In genomic region chr12:105855691-105856405, GRCh38 we compare ENCODE assay signal across 21 cellular contexts.
"Had no signal": no experiment of that assay in that cellular context is flagged by ENCODE, and none has a peak within 500 bp of the region (broad histone marks: within the 10 kb centered on the region; RNA-seq: fewer than 3 reads in every experiment).

No MANE protein-coding gene starts in this region.

- H3K4me1 Mint-ChIP-seq: activated CD4-positive, alpha-beta memory T cell treated with anti-CD3 and anti-CD28 coated beads, Interleukin-2, amount 10 ng/mL, durations not matched to agents 7 days and 5 days; activated naive CD8-positive, alpha-beta T cell treated with anti-CD3 and anti-CD28 coated beads, Interleukin-2, amount 50 U/mL, for 24 hours; brain; naive thymus-derived CD8-positive, alpha-beta T cell; stimulated activated effector memory CD8-positive, alpha-beta T cell treated with anti-CD3 and anti-CD28 coated beads, Interleukin-12 subunit alpha, Interleukin-12 subunit beta, amount 100 ng/mL, for 72 hours; stimulated activated naive CD8-positive, alpha-beta T cell treated with anti-CD3 and anti-CD28 coated beads, Interleukin-15, amount 100 ng/mL, for 72 hours; T-helper 17 cell had no signal

- H3K4me3 ChIP-seq: colonic mucosa, dorsolateral prefrontal cortex, esophagus muscularis mucosa, transverse colon had no signal

- H3K27me3 ChIP-seq: colonic mucosa, dorsolateral prefrontal cortex, esophagus muscularis mucosa, transverse colon had no signal

- H3K9me3 Mint-ChIP-seq: activated T-helper 1 cell treated with anti-CD3 and anti-CD28 coated beads, Interleukin-12 subunit alpha, Interleukin-12 subunit beta, Interleukin-2, Interleukin-4 antibody, amounts not matched to agents 30 ng/mL and 10 ng/mL and 1 ng/mL, durations not matched to agents 14 hours and 24 hours and 36 hours had no signal

- H3K4me1 ChIP-seq: colonic mucosa, esophagus muscularis mucosa, transverse colon had no signal

- ATAC-seq: activated naive CD8-positive, alpha-beta T cell treated with anti-CD3 and anti-CD28 coated beads, Interleukin-2, amount 50 U/mL, for 24 hours; naive thymus-derived CD8-positive, alpha-beta T cell; stimulated activated effector memory CD8-positive, alpha-beta T cell treated with anti-CD3 and anti-CD28 coated beads, Interleukin-12 subunit alpha, Interleukin-12 subunit beta, amount 100 ng/mL, for 72 hours; stimulated activated naive CD8-positive, alpha-beta T cell treated with anti-CD3 and anti-CD28 coated beads, Interleukin-15, amount 100 ng/mL, for 72 hours; T-helper 17 cell had no signal

- H3K9me3 ChIP-seq: colonic mucosa, esophagus muscularis mucosa, transverse colon had no signal

- H3K27ac Mint-ChIP-seq: activated CD4-positive, alpha-beta memory T cell treated with anti-CD3 and anti-CD28 coated beads, Interleukin-2, amount 10 ng/mL, durations not matched to agents 7 days and 5 days; activated naive CD8-positive, alpha-beta T cell treated with anti-CD3 and anti-CD28 coated beads, Interleukin-2, amount 50 U/mL, for 24 hours; activated T-helper 1 cell treated with anti-CD3 and anti-CD28 coated beads, Interleukin-12 subunit alpha, Interleukin-12 subunit beta, Interleukin-2, Interleukin-4 antibody, amounts not matched to agents 30 ng/mL and 10 ng/mL and 1 ng/mL, durations not matched to agents 14 hours and 24 hours and 36 hours; brain; mesothelial cell of epicardium; naive thymus-derived CD8-positive, alpha-beta T cell; stimulated activated effector memory CD8-positive, alpha-beta T cell treated with anti-CD3 and anti-CD28 coated beads, Interleukin-12 subunit alpha, Interleukin-12 subunit beta, amount 100 ng/mL, for 72 hours; stimulated activated naive CD8-positive, alpha-beta T cell treated with anti-CD3 and anti-CD28 coated beads, Interleukin-15, amount 100 ng/mL, for 72 hours; T-helper 17 cell had no signal

- H3K4me3 Mint-ChIP-seq: activated CD4-positive, alpha-beta memory T cell treated with anti-CD3 and anti-CD28 coated beads, Interleukin-2, amount 10 ng/mL, durations not matched to agents 7 days and 5 days; activated naive CD8-positive, alpha-beta T cell treated with anti-CD3 and anti-CD28 coated beads, Interleukin-2, amount 50 U/mL, for 24 hours; activated T-helper 1 cell treated with anti-CD3 and anti-CD28 coated beads, Interleukin-12 subunit alpha, Interleukin-12 subunit beta, Interleukin-2, Interleukin-4 antibody, amounts not matched to agents 30 ng/mL and 10 ng/mL and 1 ng/mL, durations not matched to agents 14 hours and 24 hours and 36 hours; brain; mesothelial cell of epicardium; naive thymus-derived CD8-positive, alpha-beta T cell; stimulated activated effector memory CD8-positive, alpha-beta T cell treated with anti-CD3 and anti-CD28 coated beads, Interleukin-12 subunit alpha, Interleukin-12 subunit beta, amount 100 ng/mL, for 72 hours; stimulated activated naive CD8-positive, alpha-beta T cell treated with anti-CD3 and anti-CD28 coated beads, Interleukin-15, amount 100 ng/mL, for 72 hours; T-helper 17 cell had no signal

- H3K27ac ChIP-seq: colonic mucosa, esophagus muscularis mucosa, transverse colon had no signal

- H3K36me3 Mint-ChIP-seq: brain; mesothelial cell of epicardium; naive thymus-derived CD8-positive, alpha-beta T cell; stimulated activated effector memory CD8-positive, alpha-beta T cell treated with anti-CD3 and anti-CD28 coated beads, Interleukin-12 subunit alpha, Interleukin-12 subunit beta, amount 100 ng/mL, for 72 hours had no signal

- H3K36me3 ChIP-seq: colonic mucosa, esophagus muscularis mucosa, transverse colon had no signal

- DNase-seq: activated CD4-positive, alpha-beta memory T cell treated with anti-CD3 and anti-CD28 coated beads, Interleukin-2, amount 10 ng/mL, durations not matched to agents 7 days and 5 days; activated CD4-positive, alpha-beta T cell treated with anti-CD3 and anti-CD28 coated beads for 48 hours; activated gamma-delta T cell; activated naive CD4-positive, alpha-beta T cell treated with anti-CD3 and anti-CD28 coated beads, Interleukin-2, amount 50 U/mL, for 16 hours; activated naive CD8-positive, alpha-beta T cell treated with anti-CD3 and anti-CD28 coated beads, Interleukin-2, amount 50 U/mL, for 24 hours; anterior cingulate cortex; colonic mucosa; dorsolateral prefrontal cortex; kidney; naive thymus-derived CD8-positive, alpha-beta T cell; small intestine; stimulated activated CD4-positive, alpha-beta T cell treated with anti-CD3 and anti-CD28 coated beads, Interleukin-2, amount 100 ng/mL, for 24 hours; stimulated activated naive CD8-positive, alpha-beta T cell treated with anti-CD3 and anti-CD28 coated beads, Interleukin-15, amount 100 ng/mL, for 72 hours; SW 1271; T-helper 17 cell; transverse colon had no signal

- H3K27me3 Mint-ChIP-seq: T-helper 17 cell had no signal
